In genomic region chr12:98725481-98726247, GRCh38 we compare ENCODE assay signal across 8 cellular contexts.
A peak's percentile ranks its signal among the peaks of the same experiment; 100 is the strongest.
DNase-seq lines count a peak whose midpoint lies in the region; ATAC-seq and TF ChIP-seq lines count a peak whose summit lies in the region.

No MANE protein-coding gene starts in this region.

- peak; percentile 81 for ATAC-seq in HG02884 (IDR thresholded peaks at IDR 0.05; ENCODE audit: unreplicated experiment)

- no peaks in the 10 kb centered on the region for H3K27me3 ChIP-seq in effector memory CD4-positive, alpha-beta T cell (replicated peaks; ENCODE audit: control insufficient read depth, insufficient read depth, low read length, poor library complexity, severe bottlenecking)

- DNase-seq in C1 segment of cervical spinal cord (lab: John Stamatoyannopoulos, UW), result peak in 10 of 14 donors; percentile 23 to 63 (median 53)
- peak; percentile 54 for DNase-seq in GM13976 (ENCODE audit: low spot score)
- peak; percentile 3 for DNase-seq in NCI-H1694 (lab: John Stamatoyannopoulos, UW)
- peak; percentile 10 to 22 for DNase-seq in activated CD4-positive, alpha-beta T cell treated with anti-CD3 and anti-CD28 coated beads, Interleukin-2, amount 50 U/mL, for 4 hours
- DNase-seq in fibroblast of villous mesenchyme (ENCODE audit: low read depth), result peak; percentile 68
- DNase-seq in progenitor cell of endocrine pancreas (ENCODE audit: low spot score, unreplicated experiment), result no peak
- DNase-seq in effector memory CD4-positive, alpha-beta T cell, result no peak

- H3K4me3 ChIP-seq in fibroblast of villous mesenchyme (ENCODE audit: low read depth, low read length), result no peak overlapping the region
- H3K4me3 ChIP-seq in effector memory CD4-positive, alpha-beta T cell (ENCODE audit: insufficient read depth, low read depth, low read length, poor library complexity, severe bottlenecking), result no peak overlapping the region

- H3K4me1 ChIP-seq in effector memory CD4-positive, alpha-beta T cell (ENCODE audit: control insufficient read depth, insufficient read depth, low read length, poor library complexity, severe bottlenecking), result no peaks in the 10 kb centered on the region

- peaks cover 63% of the 10 kb centered on the region for H3K36me3 ChIP-seq in effector memory CD4-positive, alpha-beta T cell (ENCODE audit: control insufficient read depth, insufficient read depth, low read length)

- H3K9me3 ChIP-seq in effector memory CD4-positive, alpha-beta T cell (ENCODE audit: control insufficient read depth, low read length), result no peaks in the 10 kb centered on the region

- no peak overlapping the region for H3K4me3 Mint-ChIP-seq in progenitor cell of endocrine pancreas (ENCODE audit: low read depth)

- no peaks in the 10 kb centered on the region for H3K9me3 Mint-ChIP-seq in progenitor cell of endocrine pancreas (ENCODE audit: low read depth)

- H3K36me3 Mint-ChIP-seq in progenitor cell of endocrine pancreas (ENCODE audit: insufficient read depth), result peaks cover 16% of the 10 kb centered on the region

- no peaks in the 10 kb centered on the region for H3K4me1 Mint-ChIP-seq in progenitor cell of endocrine pancreas (ENCODE audit: low read depth)

- no peak overlapping the region for H3K27ac ChIP-seq in effector memory CD4-positive, alpha-beta T cell (ENCODE audit: insufficient read depth, low read length, poor library complexity, severe bottlenecking)

- TF ChIP-seq CTCF in GM13976 (IDR thresholded peaks at IDR 0.05; ENCODE audit: borderline replicate concordance, control extremely low read depth, extremely low read depth, insufficient read depth, missing control alignments), result peak; percentile 22
- peak; percentile 58 for TF ChIP-seq CTCF in fibroblast of villous mesenchyme (IDR thresholded peaks at IDR 0.05; ENCODE audit: insufficient read depth, low read depth, low read length)
- peak; percentile 58 for TF ChIP-seq CTCF in progenitor cell of endocrine pancreas (IDR thresholded peaks at IDR 0.05; ENCODE audit: unreplicated experiment)

- H3K27me3 Mint-ChIP-seq in progenitor cell of endocrine pancreas, result no peaks in the 10 kb centered on the region

- H3K27ac Mint-ChIP-seq in progenitor cell of endocrine pancreas, result no peak overlapping the region

- in situ Hi-C loops in GM13976 (cut with MboI; ENCODE audit: low sequenced_read_pairs, unreplicated experiment), result loop anchor here (25.0 kb wide), 1 partner anchor 262 kb away; no protein-coding TSS in a partner anchor

Comparison
In these comparisons a context has a peak if more than half of its experiments do, and no peak if none do; other contexts are left out.
1. DNase-seq: peak in C1 segment of cervical spinal cord (10 of 14), GM13976 (single experiment), NCI-H1694 (single experiment), activated CD4-positive, alpha-beta T cell treated with anti-CD3 and anti-CD28 coated beads, Interleukin-2, amount 50 U/mL, for 4 hours (2 of 2) and fibroblast of villous mesenchyme (single experiment); none in progenitor cell of endocrine pancreas (single experiment) and effector memory CD4-positive, alpha-beta T cell (0 of 3).
2. Peak in every context shown above with its lines, with median percentiles within 50 percentile points of each other: CTCF ChIP-seq.